1 cellular context compared by ENCODE assay signal in the genomic region with DNA sequence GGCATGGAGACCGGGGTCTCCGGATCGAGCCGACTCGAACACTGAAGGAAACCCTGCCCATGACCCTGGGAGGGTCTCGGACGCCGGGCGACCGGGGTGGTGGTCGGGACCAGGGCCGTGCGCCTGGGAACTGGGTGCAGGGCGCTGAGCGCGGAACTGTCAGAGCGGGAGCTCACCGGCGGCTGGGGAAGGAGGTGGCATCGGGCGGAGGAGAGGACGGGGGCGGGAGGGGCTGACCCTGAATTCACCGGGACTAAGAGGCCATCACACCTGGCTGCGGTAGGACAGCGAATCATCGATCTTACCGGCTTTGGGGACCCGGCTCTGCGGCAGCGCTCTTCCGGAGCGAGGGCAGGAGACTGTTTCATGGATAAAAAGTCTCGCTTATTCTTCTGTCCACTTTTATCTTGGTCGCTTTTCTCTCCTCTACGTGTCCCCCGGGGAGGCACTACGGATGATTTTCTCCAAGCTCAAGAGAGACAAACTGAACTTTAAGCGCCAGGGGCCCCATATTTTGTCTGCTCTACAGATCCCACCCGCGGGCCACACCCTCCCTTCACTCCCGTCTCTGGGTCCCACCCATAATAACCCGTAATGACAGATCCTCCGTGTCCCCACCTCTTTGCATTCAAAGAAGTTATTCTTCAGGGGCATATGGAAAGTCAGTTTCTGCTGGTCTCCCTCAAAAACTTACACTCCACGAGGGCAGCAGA.
TF ChIP-seq lines count a peak whose summit lies in the region.

A gene with protein sequence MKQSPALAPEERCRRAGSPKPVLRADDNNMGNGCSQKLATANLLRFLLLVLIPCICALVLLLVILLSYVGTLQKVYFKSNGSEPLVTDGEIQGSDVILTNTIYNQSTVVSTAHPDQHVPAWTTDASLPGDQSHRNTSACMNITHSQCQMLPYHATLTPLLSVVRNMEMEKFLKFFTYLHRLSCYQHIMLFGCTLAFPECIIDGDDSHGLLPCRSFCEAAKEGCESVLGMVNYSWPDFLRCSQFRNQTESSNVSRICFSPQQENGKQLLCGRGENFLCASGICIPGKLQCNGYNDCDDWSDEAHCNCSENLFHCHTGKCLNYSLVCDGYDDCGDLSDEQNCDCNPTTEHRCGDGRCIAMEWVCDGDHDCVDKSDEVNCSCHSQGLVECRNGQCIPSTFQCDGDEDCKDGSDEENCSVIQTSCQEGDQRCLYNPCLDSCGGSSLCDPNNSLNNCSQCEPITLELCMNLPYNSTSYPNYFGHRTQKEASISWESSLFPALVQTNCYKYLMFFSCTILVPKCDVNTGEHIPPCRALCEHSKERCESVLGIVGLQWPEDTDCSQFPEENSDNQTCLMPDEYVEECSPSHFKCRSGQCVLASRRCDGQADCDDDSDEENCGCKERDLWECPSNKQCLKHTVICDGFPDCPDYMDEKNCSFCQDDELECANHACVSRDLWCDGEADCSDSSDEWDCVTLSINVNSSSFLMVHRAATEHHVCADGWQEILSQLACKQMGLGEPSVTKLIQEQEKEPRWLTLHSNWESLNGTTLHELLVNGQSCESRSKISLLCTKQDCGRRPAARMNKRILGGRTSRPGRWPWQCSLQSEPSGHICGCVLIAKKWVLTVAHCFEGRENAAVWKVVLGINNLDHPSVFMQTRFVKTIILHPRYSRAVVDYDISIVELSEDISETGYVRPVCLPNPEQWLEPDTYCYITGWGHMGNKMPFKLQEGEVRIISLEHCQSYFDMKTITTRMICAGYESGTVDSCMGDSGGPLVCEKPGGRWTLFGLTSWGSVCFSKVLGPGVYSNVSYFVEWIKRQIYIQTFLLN (minus strand): TSS at position 486 of the 713 bp plus-strand sequence. CDS start 118 bp downstream, at position 368.

TF ChIP-seq in GM12878, 131 proteins besides CTCF, POLR2A, EP300 and RAD21 (continued from another document):
- TF ChIP-seq MLLT1 (IDR thresholded peaks at IDR 0.05) (no peak), SUPT20H (IDR thresholded peaks at IDR 0.05; ENCODE audit: borderline replicate concordance, control insufficient read depth, low read depth, low read length) (no peak), ZNF687 (IDR thresholded peaks at IDR 0.05) (no peak), ETV6 (conservative IDR thresholded peaks at IDR 0.05 in 1 of 2, IDR thresholded peaks at IDR 0.05 in 1 of 2; ENCODE audit: borderline replicate concordance in 1 of 2, low read depth in 1 of 2) (no peak), CBX5 (IDR thresholded peaks at IDR 0.05; ENCODE audit: low read depth) (no peak), PKNOX1 (IDR thresholded peaks at IDR 0.05) (no peak), JUND (IDR thresholded peaks at IDR 0.05; ENCODE audit: low read depth, low read length) (no peak), SREBF1 (IDR thresholded peaks at IDR 0.05; ENCODE audit: low read length) (no peak), NR2F1 (conservative IDR thresholded peaks at IDR 0.05) (no peak), SRF (IDR thresholded peaks at IDR 0.05; ENCODE audit: low read depth in 2 of 2, low read length in 2 of 2) (no peak), RELA (IDR thresholded peaks at IDR 0.05; ENCODE audit: borderline replicate concordance, partially characterized antibody) (no peak), BCL3 (IDR thresholded peaks at IDR 0.05; ENCODE audit: borderline replicate concordance, insufficient read depth, low read depth, low read length, poor library complexity, severe bottlenecking) (no peak), ELK1 (IDR thresholded peaks at IDR 0.05; ENCODE audit: low read depth, low read length) (no peak), RFX5 (IDR thresholded peaks at IDR 0.05; ENCODE audit: low read depth, low read length) (no peak), WRNIP1 (IDR thresholded peaks at IDR 0.05; ENCODE audit: borderline replicate concordance, low read depth, low read length) (no peak)
- TF ChIP-seq, protein P1, sequence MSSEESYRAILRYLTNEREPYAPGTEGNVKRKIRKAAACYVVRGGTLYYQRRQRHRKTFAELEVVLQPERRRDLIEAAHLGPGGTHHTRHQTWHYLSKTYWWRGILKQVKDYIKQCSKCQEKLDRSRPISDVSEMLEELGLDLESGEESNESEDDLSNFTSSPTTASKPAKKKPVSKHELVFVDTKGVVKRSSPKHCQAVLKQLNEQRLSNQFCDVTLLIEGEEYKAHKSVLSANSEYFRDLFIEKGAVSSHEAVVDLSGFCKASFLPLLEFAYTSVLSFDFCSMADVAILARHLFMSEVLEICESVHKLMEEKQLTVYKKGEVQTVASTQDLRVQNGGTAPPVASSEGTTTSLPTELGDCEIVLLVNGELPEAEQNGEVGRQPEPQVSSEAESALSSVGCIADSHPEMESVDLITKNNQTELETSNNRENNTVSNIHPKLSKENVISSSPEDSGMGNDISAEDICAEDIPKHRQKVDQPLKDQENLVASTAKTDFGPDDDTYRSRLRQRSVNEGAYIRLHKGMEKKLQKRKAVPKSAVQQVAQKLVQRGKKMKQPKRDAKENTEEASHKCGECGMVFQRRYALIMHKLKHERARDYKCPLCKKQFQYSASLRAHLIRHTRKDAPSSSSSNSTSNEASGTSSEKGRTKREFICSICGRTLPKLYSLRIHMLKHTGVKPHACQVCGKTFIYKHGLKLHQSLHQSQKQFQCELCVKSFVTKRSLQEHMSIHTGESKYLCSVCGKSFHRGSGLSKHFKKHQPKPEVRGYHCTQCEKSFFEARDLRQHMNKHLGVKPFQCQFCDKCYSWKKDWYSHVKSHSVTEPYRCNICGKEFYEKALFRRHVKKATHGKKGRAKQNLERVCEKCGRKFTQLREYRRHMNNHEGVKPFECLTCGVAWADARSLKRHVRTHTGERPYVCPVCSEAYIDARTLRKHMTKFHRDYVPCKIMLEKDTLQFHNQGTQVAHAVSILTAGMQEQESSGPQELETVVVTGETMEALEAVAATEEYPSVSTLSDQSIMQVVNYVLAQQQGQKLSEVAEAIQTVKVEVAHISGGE (CRISPR knock-in tag; IDR thresholded peaks at IDR 0.05) = no peak
- TF ChIP-seq, protein P2, sequence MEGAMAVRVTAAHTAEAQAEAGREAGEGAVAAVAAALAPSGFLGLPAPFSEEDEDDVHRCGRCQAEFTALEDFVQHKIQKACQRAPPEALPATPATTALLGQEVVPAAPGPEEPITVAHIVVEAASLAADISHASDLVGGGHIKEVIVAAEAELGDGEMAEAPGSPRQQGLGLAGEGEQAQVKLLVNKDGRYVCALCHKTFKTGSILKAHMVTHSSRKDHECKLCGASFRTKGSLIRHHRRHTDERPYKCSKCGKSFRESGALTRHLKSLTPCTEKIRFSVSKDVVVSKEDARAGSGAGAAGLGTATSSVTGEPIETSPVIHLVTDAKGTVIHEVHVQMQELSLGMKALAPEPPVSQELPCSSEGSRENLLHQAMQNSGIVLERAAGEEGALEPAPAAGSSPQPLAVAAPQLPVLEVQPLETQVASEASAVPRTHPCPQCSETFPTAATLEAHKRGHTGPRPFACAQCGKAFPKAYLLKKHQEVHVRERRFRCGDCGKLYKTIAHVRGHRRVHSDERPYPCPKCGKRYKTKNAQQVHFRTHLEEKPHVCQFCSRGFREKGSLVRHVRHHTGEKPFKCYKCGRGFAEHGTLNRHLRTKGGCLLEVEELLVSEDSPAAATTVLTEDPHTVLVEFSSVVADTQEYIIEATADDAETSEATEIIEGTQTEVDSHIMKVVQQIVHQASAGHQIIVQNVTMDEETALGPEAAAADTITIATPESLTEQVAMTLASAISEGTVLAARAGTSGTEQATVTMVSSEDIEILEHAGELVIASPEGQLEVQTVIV (IDR thresholded peaks at IDR 0.05; ENCODE audit: borderline replicate concordance, partially characterized antibody) = no peak
- TF ChIP-seq, protein P3, sequence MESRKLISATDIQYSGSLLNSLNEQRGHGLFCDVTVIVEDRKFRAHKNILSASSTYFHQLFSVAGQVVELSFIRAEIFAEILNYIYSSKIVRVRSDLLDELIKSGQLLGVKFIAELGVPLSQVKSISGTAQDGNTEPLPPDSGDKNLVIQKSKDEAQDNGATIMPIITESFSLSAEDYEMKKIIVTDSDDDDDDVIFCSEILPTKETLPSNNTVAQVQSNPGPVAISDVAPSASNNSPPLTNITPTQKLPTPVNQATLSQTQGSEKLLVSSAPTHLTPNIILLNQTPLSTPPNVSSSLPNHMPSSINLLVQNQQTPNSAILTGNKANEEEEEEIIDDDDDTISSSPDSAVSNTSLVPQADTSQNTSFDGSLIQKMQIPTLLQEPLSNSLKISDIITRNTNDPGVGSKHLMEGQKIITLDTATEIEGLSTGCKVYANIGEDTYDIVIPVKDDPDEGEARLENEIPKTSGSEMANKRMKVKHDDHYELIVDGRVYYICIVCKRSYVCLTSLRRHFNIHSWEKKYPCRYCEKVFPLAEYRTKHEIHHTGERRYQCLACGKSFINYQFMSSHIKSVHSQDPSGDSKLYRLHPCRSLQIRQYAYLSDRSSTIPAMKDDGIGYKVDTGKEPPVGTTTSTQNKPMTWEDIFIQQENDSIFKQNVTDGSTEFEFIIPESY (IDR thresholded peaks at IDR 0.05) = no peak
TF ChIP-seq in GM12878: peak in this region for 0.
